In the genomic region with DNA sequence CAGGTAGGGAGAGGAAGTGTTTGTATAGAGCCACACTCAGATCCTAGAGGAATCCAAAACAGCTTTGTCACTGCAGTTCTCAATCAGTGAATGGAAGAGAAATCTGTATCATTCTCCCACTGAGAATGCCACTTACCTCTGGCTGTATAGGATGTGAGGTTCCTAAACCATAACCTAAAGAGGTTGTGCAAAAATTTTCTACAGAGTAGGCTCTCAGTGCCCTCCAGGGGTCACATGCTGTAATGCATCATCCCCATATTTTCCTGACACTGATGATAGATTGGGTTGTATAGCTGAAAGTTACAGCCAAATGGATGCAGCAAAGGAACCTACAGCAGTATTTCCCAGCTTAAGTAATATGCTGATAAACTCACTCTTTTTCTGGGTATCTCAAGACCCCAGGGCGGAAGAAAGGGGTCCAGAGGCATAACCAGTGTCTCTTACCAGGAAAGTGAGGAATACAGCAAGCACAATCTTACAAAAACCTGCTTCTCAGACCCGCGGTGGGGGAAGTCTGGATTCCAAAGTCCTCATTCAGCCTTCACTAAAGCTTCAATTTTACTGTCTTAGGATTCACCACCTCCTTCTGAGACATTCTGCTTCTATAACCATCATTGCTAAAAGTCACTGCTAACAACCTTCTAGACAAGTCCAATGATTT, we compare ENCODE assay signal across 9 cellular contexts. TPM values are rescaled to one million over a fixed set of nuclear protein-coding genes. Genes with fewer than 3 reads are reported as not detected.
A peak's percentile ranks its signal among the peaks of the same experiment; 100 is the strongest.
DNase-seq lines count a peak whose midpoint lies in the region; ATAC-seq, FAIRE-seq and TF ChIP-seq lines count a peak whose summit lies in the region.
"Had no signal": no experiment of that assay in that cellular context is flagged by ENCODE, and none has a peak within 500 bp of the region (broad histone marks: within the 10 kb centered on the region; RNA-seq: fewer than 3 reads in every experiment).

No MANE protein-coding gene starts in this region.

- ATAC-seq in mucosa of descending colon = no peak
- no peak for ATAC-seq in GM21529 (IDR thresholded peaks at IDR 0.05; ENCODE audit: unreplicated experiment)
- ATAC-seq in GM18520 (IDR thresholded peaks at IDR 0.05; ENCODE audit: unreplicated experiment) = no peak

- no TSS peak for BruUV-seq in Calu3 (replicated peaks; lab: Mats Ljungman, UMichigan)

- TF ChIP-seq CTCF in Calu3 (IDR thresholded peaks at IDR 0.05; ENCODE audit: unreplicated experiment) (peak; percentile 20), OCI-LY3 (IDR thresholded peaks at IDR 0.05; ENCODE audit: low read depth, low read length) (peak; percentile 78), bronchial epithelial cell (IDR thresholded peaks at IDR 0.05; ENCODE audit: insufficient read depth, low read length, severe bottlenecking) (peak; percentile 62), mucosa of descending colon (IDR thresholded peaks at IDR 0.05) (peak; percentile 42)

- H3K4me1 Mint-ChIP-seq in Calu3 (ENCODE audit: low read depth, unreplicated experiment) = peaks cover 22% of the 10 kb centered on the region

- no peaks in the 10 kb centered on the region for H3K9me3 ChIP-seq in OCI-LY3 (ENCODE audit: insufficient read depth, low read length)
- H3K9me3 ChIP-seq in mucosa of descending colon = no peaks in the 10 kb centered on the region

- H3K4me3 ChIP-seq in OCI-LY3 (ENCODE audit: low read length) (no peak overlapping the region), bronchial epithelial cell (ENCODE audit: low read depth, low read length) (no peak overlapping the region), mucosa of descending colon (no peak overlapping the region)

- H3K79me2 ChIP-seq in OCI-LY3 (ENCODE audit: low read length) = peaks cover 18% of the 10 kb centered on the region

- H3K4me1 ChIP-seq in OCI-LY3 (ENCODE audit: low read length) (peaks cover 14% of the 10 kb centered on the region), mucosa of descending colon (ENCODE audit: low read depth) (peaks cover 14% of the 10 kb centered on the region)

- FAIRE-seq in GM18507 (lab: Jason Lieb, UNC) (peak; percentile 71), bronchial epithelial cell (lab: Jason Lieb, UNC) (no peak)
- FAIRE-seq: TTC549 had no signal

- H3K4me2 ChIP-seq in OCI-LY3 (ENCODE audit: low read length) = no peak overlapping the region

- H3K27me3 Mint-ChIP-seq in Calu3 (ENCODE audit: unreplicated experiment) = no peaks in the 10 kb centered on the region

- intact Hi-C loops in Calu3 (cut with micrococcal nuclease; ENCODE audit: unreplicated experiment) (loop anchor here (1.0 kb wide), 1 partner anchor 63 kb away; no protein-coding TSS in a partner anchor), mucosa of descending colon (cut with DNase I, micrococcal nuclease) (loop anchor here in 1 of 2 donors (10.0 kb wide), 1 partner anchor 54 kb away; no protein-coding TSS in a partner anchor)

- no peak overlapping the region for H3K9ac ChIP-seq in OCI-LY3 (ENCODE audit: low read length)

- DNase-seq in Calu3 (peak; percentile 16), GM18507 (ENCODE audit: extremely low spot score, insufficient read length, low read depth) (no peak), bronchial epithelial cell (ENCODE audit: low read depth) (peak; percentile 50), mucosa of descending colon (peak in 1 of 3 donors; percentile 37), OCI-M2 (lab: John Stamatoyannopoulos, UW; ENCODE audit: unreplicated experiment) (no peak)

- no peaks in the 10 kb centered on the region for H4K20me1 ChIP-seq in OCI-LY3 (ENCODE audit: insufficient read depth, low read length)

- H3K36me3 ChIP-seq in OCI-LY3 (replicated peaks; ENCODE audit: low read depth, low read length) (peaks cover 8% of the 10 kb centered on the region), bronchial epithelial cell (ENCODE audit: control insufficient read depth, insufficient read depth, low read length) (no peaks in the 10 kb centered on the region), mucosa of descending colon (ENCODE audit: low read depth) (no peaks in the 10 kb centered on the region)

- no peak overlapping the region for H3K4me3 Mint-ChIP-seq in Calu3 (ENCODE audit: low read depth, unreplicated experiment)

- no peaks in the 10 kb centered on the region for H3K9me3 Mint-ChIP-seq in Calu3 (ENCODE audit: low read depth, unreplicated experiment)

- H3K27me3 ChIP-seq in OCI-LY3 (ENCODE audit: low read depth, low read length) (no peaks in the 10 kb centered on the region), bronchial epithelial cell (ENCODE audit: control insufficient read depth, insufficient read depth, low read length) (no peaks in the 10 kb centered on the region)

- CTCF ChIA-PET in Calu3 (lab: Charles Lee) = interaction anchor here (0.6 to 1.9 kb wide), 4 partner anchors 52 to 231 kb away, joined by 3 to 13 read pairs (median 5); partner anchors contain the start of gene TMBIM6

- H3K27ac ChIP-seq in OCI-LY3 (ENCODE audit: low read length) = no peak overlapping the region

- H3K36me3 Mint-ChIP-seq in Calu3 (ENCODE audit: insufficient read depth, unreplicated experiment) = peaks cover 23% of the 10 kb centered on the region

- H3K27ac Mint-ChIP-seq in Calu3 (ENCODE audit: unreplicated experiment) = no peak overlapping the region

- H2AFZ ChIP-seq in OCI-LY3 (ENCODE audit: low read depth, low read length) = no peak overlapping the region

RNA-seq across cellular contexts. Expression of gene BCDIN3D, which starts 3.8 kb away (rescaled TPM):
- total RNA-seq in Calu3 (2022) = 4.0 and 4.7 TPM in 2 replicates
- 6.8 and 7.4 TPM in 2 replicates for total RNA-seq in bronchial epithelial cell
- 1 to 10 TPM; 3.0 to 5.0 (median 3.7) TPM for total RNA-seq in mucosa of descending colon

RNA-seq across cellular contexts. Expression of gene NCKAP5L, which starts 10.9 kb away (rescaled TPM):
- total RNA-seq in Calu3 (2022) (10.0 and 11.8 TPM in 2 replicates), bronchial epithelial cell (3.1 and 3.7 TPM in 2 replicates), mucosa of descending colon (10 to 100 TPM in 1 of 3 donors, 1 to 10 TPM in 2; 2.5 to 17.7 (median 4.7) TPM)

Comparison
In these comparisons a context has a peak if more than half of its experiments do, and no peak if none do; other contexts are left out.
1. DNase-seq: peak in Calu3 (single experiment) and bronchial epithelial cell (single experiment); none in GM18507 (single experiment) and OCI-M2 (single experiment).
2. CTCF ChIP-seq: peak in every context shown above with its lines; median percentile 78 in OCI-LY3; 62 in bronchial epithelial cell; 42 in mucosa of descending colon; 20 in Calu3.